In genomic region chr3:184433178-184433577, GRCh38 we compare ENCODE assay signal across 1 cellular context. TPM values are rescaled to one million over a fixed set of nuclear protein-coding genes. Genes with fewer than 3 reads are reported as not detected.
"Had no signal": no experiment of that assay in that cellular context is flagged by ENCODE, and none has a peak within 500 bp of the region (broad histone marks: within the 10 kb centered on the region; RNA-seq: fewer than 3 reads in every experiment).

No MANE protein-coding gene starts in this region.

RNA-seq across cellular contexts. Expression of gene CHRD, which starts 53.3 kb away (rescaled TPM):
- total RNA-seq: GM12878 had no signal
- polyA plus RNA-seq: GM12878 had no signal

RNA-seq across cellular contexts. Expression of gene THPO, which starts 55.2 kb away (rescaled TPM):
- total RNA-seq: GM12878 had no signal
- polyA plus RNA-seq: GM12878 had no signal
